In genomic region chr16:85460252-85460982, GRCh38 we compare ENCODE assay signal across 10 cellular contexts.
DNase-seq lines count a peak whose midpoint lies in the region; ATAC-seq and TF ChIP-seq lines count a peak whose summit lies in the region.
"Had no signal": no experiment of that assay in that cellular context is flagged by ENCODE, and none has a peak within 500 bp of the region (broad histone marks: within the 10 kb centered on the region; RNA-seq: fewer than 3 reads in every experiment).

No MANE protein-coding gene starts in this region.

- no peak overlapping the region for H3K27ac Mint-ChIP-seq in effector memory CD8-positive, alpha-beta T cell

- no peak overlapping the region for H2BK120ac ChIP-seq in mesendoderm (ENCODE audit: low read depth, low read length)

- TF ChIP-seq CTCF in thyroid gland (IDR thresholded peaks at IDR 0.05) = no peak
- TF ChIP-seq CTCF in foreskin fibroblast (IDR thresholded peaks at IDR 0.05; ENCODE audit: low read depth, low read length) = no peak

- peak overlapping the region; percentile 35 for H2AK5ac ChIP-seq in mesendoderm (ENCODE audit: low read length)

- peak overlapping the region; percentile 17 for H3K56ac ChIP-seq in mesendoderm (ENCODE audit: low read length)

- H3K4ac ChIP-seq in mesendoderm (ENCODE audit: low read depth, low read length) = no peak overlapping the region

- TF ChIP-seq POLR2A in thyroid gland (IDR thresholded peaks at IDR 0.05) = peak in 1 of 2 donors; percentile 34

- peaks cover 5 to 9% of the 10 kb centered on the region in 2 donors for H3K4me1 Mint-ChIP-seq in effector memory CD8-positive, alpha-beta T cell (ENCODE audit: low read depth in 2 of 2)

- peaks cover 3% of the 10 kb centered on the region for H3K36me3 Mint-ChIP-seq in effector memory CD8-positive, alpha-beta T cell (ENCODE audit: insufficient read depth)

- H3K9ac ChIP-seq in mesendoderm (ENCODE audit: low read length) = no peak overlapping the region

- H3K27me3 ChIP-seq in mesendoderm (ENCODE audit: insufficient read depth, low read length, poor library complexity) (peaks cover 2% of the 10 kb centered on the region), thyroid gland (no peaks in the 10 kb centered on the region)

- no peaks in the 10 kb centered on the region for H3K9me3 ChIP-seq in thyroid gland
- H3K9me3 ChIP-seq: neutrophil had no signal

- H3K4me1 ChIP-seq in mesendoderm (ENCODE audit: control insufficient read depth, low read depth, low read length) (peaks cover 13% of the 10 kb centered on the region), thyroid gland (peaks cover 72 to 81% of the 10 kb centered on the region in 2 donors)

- H3K36me3 ChIP-seq in mesendoderm (ENCODE audit: control insufficient read depth, insufficient read depth, low read length) (no peaks in the 10 kb centered on the region), thyroid gland (no peaks in the 10 kb centered on the region)
- H3K36me3 ChIP-seq: neutrophil had no signal

- H3K27ac ChIP-seq in mesendoderm (ENCODE audit: low read depth, low read length) (no peak overlapping the region), thyroid gland (peak overlapping the region; percentile 89 to 95 (median 92))
- H3K27ac ChIP-seq: 22Rv1, neutrophil had no signal

- H3K4me2 ChIP-seq in mesendoderm (ENCODE audit: low read length) = no peak overlapping the region

- no peaks in the 10 kb centered on the region for H3K79me2 ChIP-seq in mesendoderm (ENCODE audit: control insufficient read depth, insufficient read depth, low read length)

- H4K5ac ChIP-seq in mesendoderm (ENCODE audit: low read length) = no peak overlapping the region

- H3K4me3 ChIP-seq in mesendoderm (ENCODE audit: low read length) (no peak overlapping the region), thyroid gland (replicated peaks in 1 of 3) (no peak overlapping the region), foreskin fibroblast (ENCODE audit: low read depth in 1 of 2, low read length in 2 of 2) (no peak overlapping the region)

- H2BK5ac ChIP-seq in mesendoderm (ENCODE audit: low read length) = no peak overlapping the region

- DNase-seq in NCI-H1417 (lab: John Stamatoyannopoulos, UW) = peak in 2 of 3 experiments; percentile 57 to 71
- no peak for DNase-seq in NCI-H1417 treated with DMSO at 0.1 percent for 48 hours (lab: John Stamatoyannopoulos, UW)
- peak; percentile 65 for DNase-seq in amniotic epithelial cell (ENCODE audit: low read depth)
- DNase-seq in mesendoderm = no peak
- peak; percentile 91 to 93 for DNase-seq in thyroid gland
- DNase-seq in effector memory CD8-positive, alpha-beta T cell = no peak
- no peak for DNase-seq in activated CD4-positive, alpha-beta T cell treated with anti-CD3 and anti-CD28 coated beads for 48 hours
- no peak for DNase-seq in foreskin fibroblast

- intact Hi-C loops in thyroid gland (cut with DNase I) = loop anchor here (5.0 kb wide), 1 partner anchor 97 kb away; no protein-coding TSS in a partner anchor

- no peak overlapping the region for H3K18ac ChIP-seq in mesendoderm (ENCODE audit: low read length)

- H3K23ac ChIP-seq in mesendoderm (ENCODE audit: low read length) = no peak overlapping the region

- no peak overlapping the region for H2BK15ac ChIP-seq in mesendoderm (replicated peaks; ENCODE audit: low read depth)

- no peak overlapping the region for H4K8ac ChIP-seq in mesendoderm (ENCODE audit: low read depth, low read length)

- peaks cover 42 to 73% of the 10 kb centered on the region in 2 donors for H3K27me3 Mint-ChIP-seq in effector memory CD8-positive, alpha-beta T cell

- peak overlapping the region in 1 of 2 donors; percentile 40 for H3K4me3 Mint-ChIP-seq in effector memory CD8-positive, alpha-beta T cell

- H3K79me1 ChIP-seq in mesendoderm (ENCODE audit: low read length) = no peaks in the 10 kb centered on the region

- no peaks in the 10 kb centered on the region for H3K9me3 Mint-ChIP-seq in effector memory CD8-positive, alpha-beta T cell

- no peak for ATAC-seq in effector memory CD8-positive, alpha-beta T cell (replicated peaks)

- no CpG with 5 or more reads among the region's 22 CpGs for WGBS in mesendoderm (ENCODE audit: extremely low coverage, insufficient coverage, low lambda C conversion rate)
- WGBS in thyroid gland, 2 donors = 32 to 33% methylated on average over 21 to 22 of the region's 22 CpGs

Comparison
In these comparisons a context has a peak if more than half of its experiments do, and no peak if none do; other contexts are left out.
1. DNase-seq: peak in NCI-H1417 (2 of 3), amniotic epithelial cell (single experiment) and thyroid gland (2 of 2); none in NCI-H1417 treated with DMSO at 0.1 percent for 48 hours (single experiment), mesendoderm (single experiment), effector memory CD8-positive, alpha-beta T cell (0 of 3), activated CD4-positive, alpha-beta T cell treated with anti-CD3 and anti-CD28 coated beads for 48 hours (single experiment) and foreskin fibroblast (0 of 2).